1 cellular context compared by ENCODE assay signal in the genomic region with DNA sequence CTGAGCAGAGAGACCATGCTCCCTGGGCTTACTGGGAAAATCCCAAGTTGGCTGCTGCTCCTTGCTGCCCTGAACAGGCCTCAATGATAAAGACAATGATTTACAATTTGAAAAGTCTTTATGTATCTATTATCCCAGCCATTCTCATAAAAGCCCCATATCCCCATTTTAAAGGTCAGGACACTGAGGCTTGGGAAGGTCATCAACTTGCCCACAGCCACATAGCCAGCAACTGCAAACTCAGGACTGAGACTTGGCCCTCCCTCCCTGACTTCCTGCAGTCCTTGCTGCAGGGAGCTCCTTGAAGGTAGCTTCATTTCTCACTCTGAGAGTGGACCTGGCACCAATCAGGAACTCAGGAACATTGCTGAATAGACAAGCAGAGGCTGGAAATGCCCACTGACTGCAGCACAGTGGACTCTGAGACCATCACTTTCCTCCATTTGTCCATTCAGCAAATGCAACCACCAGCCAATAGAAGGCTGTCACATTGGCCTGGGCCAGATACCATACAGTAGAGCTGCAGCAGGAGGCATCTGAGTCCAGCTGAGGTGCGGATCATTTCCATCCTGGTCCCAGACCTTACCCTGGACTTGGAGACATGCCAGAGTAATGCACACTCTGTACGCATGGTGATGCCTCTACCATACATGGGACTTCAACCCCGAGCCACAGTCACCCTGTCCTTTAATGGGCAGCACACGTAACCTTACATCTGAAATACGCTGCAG.
TF ChIP-seq lines count a peak whose summit lies in the region.

No MANE protein-coding gene starts in this region.

TF ChIP-seq in K562, 482 proteins besides CTCF, POLR2A, EP300 and RAD21:
- peak; percentile 28; the same call in 1 of the 2 replicates for TF ChIP-seq NFIC (IDR thresholded peaks at IDR 0.05)
- TF ChIP-seq TFAM (CRISPR knock-in tag; conservative IDR thresholded peaks at IDR 0.05) = no peak
- TF ChIP-seq, protein P1, sequence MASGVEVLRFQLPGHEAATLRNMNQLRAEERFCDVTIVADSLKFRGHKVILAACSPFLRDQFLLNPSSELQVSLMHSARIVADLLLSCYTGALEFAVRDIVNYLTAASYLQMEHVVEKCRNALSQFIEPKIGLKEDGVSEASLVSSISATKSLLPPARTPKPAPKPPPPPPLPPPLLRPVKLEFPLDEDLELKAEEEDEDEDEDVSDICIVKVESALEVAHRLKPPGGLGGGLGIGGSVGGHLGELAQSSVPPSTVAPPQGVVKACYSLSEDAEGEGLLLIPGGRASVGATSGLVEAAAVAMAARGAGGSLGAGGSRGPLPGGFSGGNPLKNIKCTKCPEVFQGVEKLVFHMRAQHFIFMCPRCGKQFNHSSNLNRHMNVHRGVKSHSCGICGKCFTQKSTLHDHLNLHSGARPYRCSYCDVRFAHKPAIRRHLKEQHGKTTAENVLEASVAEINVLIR (CRISPR knock-in tag; IDR thresholded peaks at IDR 0.05) = no peak
- TF ChIP-seq ADNP (tag; IDR thresholded peaks at IDR 0.05) = peak; percentile 49; the same call in 1 of the 2 replicates
- peak; percentile 94 for TF ChIP-seq ESRRA (IDR thresholded peaks at IDR 0.05; ENCODE audit: borderline replicate concordance, low read depth)
